In the genomic region with DNA sequence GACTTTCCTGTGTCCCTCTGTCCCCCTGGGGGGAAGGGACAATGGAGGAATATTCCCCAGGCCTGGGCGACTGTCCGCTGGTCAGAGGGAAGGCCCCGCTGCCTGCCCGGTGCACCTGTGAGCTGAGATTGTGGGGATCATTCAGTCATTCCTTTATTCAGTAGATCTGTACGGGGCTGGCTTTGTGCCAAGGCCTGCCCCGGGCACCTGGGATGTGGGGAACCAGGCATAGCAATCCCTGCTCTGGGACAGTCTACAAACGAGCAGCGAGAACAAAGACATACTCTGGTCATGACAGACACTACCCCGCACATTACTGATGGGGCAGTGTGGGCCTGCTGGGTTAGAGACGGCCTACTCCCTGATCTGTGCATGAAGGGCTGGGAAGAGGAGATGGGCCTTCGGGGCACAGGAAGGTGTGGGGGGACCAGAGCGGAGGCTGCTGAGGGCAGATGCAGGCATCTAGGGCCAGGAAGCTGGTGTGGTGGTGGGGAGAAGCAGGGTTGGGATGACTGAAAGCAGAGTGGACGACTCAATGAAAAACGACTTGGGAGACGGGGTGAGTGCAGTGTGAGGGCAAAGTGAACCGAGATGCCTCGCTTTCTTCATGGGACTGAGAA, we compare ENCODE assay signal across 14 cellular contexts. TPM values are rescaled to one million over a fixed set of nuclear protein-coding genes. Genes with fewer than 3 reads are reported as not detected.
DNase-seq lines count a peak whose midpoint lies in the region; ATAC-seq and TF ChIP-seq lines count a peak whose summit lies in the region.
"Had no signal": no experiment of that assay in that cellular context is flagged by ENCODE, and none has a peak within 500 bp of the region (broad histone marks: within the 10 kb centered on the region; RNA-seq: fewer than 3 reads in every experiment).

No MANE protein-coding gene starts in this region.

- no CpG with 5 or more reads among the region's 17 CpGs for WGBS in mesendoderm (ENCODE audit: extremely low coverage, insufficient coverage, low lambda C conversion rate)

- H3K36me3 ChIP-seq in BE2C = no peaks in the 10 kb centered on the region
- no peaks in the 10 kb centered on the region for H3K36me3 ChIP-seq in CD4-positive, alpha-beta memory T cell (ENCODE audit: insufficient read depth, low read length)
- H3K36me3 ChIP-seq in mesendoderm (ENCODE audit: control insufficient read depth, insufficient read depth, low read length) = no peaks in the 10 kb centered on the region

- H3K9ac ChIP-seq in mesendoderm (ENCODE audit: low read length) = no peak overlapping the region

- H2BK5ac ChIP-seq in mesendoderm (ENCODE audit: low read length) = no peak overlapping the region

- CTCF ChIA-PET in CD4-positive, alpha-beta memory T cell (lab: Charles Lee; ENCODE audit: partially characterized antibody) = interaction anchor here (1.0 to 5.6 kb wide), 22 partner anchors 9 to 495 kb away, joined by 3 to 89 read pairs (median 7); no protein-coding TSS in a partner anchor
- CTCF ChIA-PET in T-cell (lab: Charles Lee) = interaction anchor here (0.6 to 1.6 kb wide), 9 partner anchors 13 to 699 kb away, joined by 3 to 8 read pairs (median 4); no protein-coding TSS in a partner anchor

- H3K4me3 ChIP-seq in BE2C (ENCODE audit: low read depth, low read length) (no peak overlapping the region), mesendoderm (ENCODE audit: low read length) (no peak overlapping the region)
- H3K4me3 ChIP-seq in CD4-positive, alpha-beta memory T cell (ENCODE audit: low read length in 2 of 2) = no peak overlapping the region

- no peak overlapping the region for H3K4ac ChIP-seq in mesendoderm (ENCODE audit: low read depth, low read length)

- peaks cover 3 to 17% (median 8%) of the 10 kb centered on the region in 4 donors for H3K4me1 Mint-ChIP-seq in CD4-positive, alpha-beta memory T cell
- H3K4me1 Mint-ChIP-seq in T-cell = peaks cover 9 to 13% (median 12%) of the 10 kb centered on the region in 3 donors

- H3K4me1 ChIP-seq in BE2C (peaks cover 12% of the 10 kb centered on the region), mesendoderm (ENCODE audit: control insufficient read depth, low read depth, low read length) (peaks cover 3% of the 10 kb centered on the region)
- peaks cover 14% of the 10 kb centered on the region for H3K4me1 ChIP-seq in CD4-positive, alpha-beta memory T cell (ENCODE audit: insufficient read depth, low read length)

- no peak overlapping the region for H3K18ac ChIP-seq in mesendoderm (ENCODE audit: low read length)

- H2BK120ac ChIP-seq in mesendoderm (ENCODE audit: low read depth, low read length) = no peak overlapping the region

- DNase-seq in BE2C (peak; percentile 46), T-cell (no peak), mesendoderm (peak; percentile 17), NOMO-1 treated with dmso at 0.1 percent for 144 hours (lab: John Stamatoyannopoulos, UW; ENCODE audit: unreplicated experiment) (no peak), NOMO-1 treated with DMSO at 0.1 percent for 48 hours (lab: John Stamatoyannopoulos, UW; ENCODE audit: unreplicated experiment) (no peak)
- no peak for DNase-seq in CD4-positive, alpha-beta memory T cell
- DNase-seq: NCI-H187 treated with DMSO at 0.1 percent for 48 hours had no signal

- intact Hi-C loops in CD4-positive, alpha-beta memory T cell (cut with micrococcal nuclease) = no loop called here

- POLR2A ChIA-PET in CD4-positive, alpha-beta memory T cell (lab: Charles Lee; ENCODE audit: partially characterized antibody) = interaction anchor here (1.1 kb wide), 1 partner anchor 79 kb away, joined by 5 read pairs; no protein-coding TSS in a partner anchor
- POLR2A ChIA-PET in T-cell (lab: Charles Lee) = no interaction called here

- H3K4me3 Mint-ChIP-seq in CD4-positive, alpha-beta memory T cell = peak overlapping the region in 5 of 8 donors; percentile 24 to 88 (median 46)
- peak overlapping the region in 2 of 3 donors; percentile 6 to 69 for H3K4me3 Mint-ChIP-seq in T-cell
- H3K4me3 Mint-ChIP-seq: activated CD8-positive, alpha-beta memory T cell treated with anti-CD3 and anti-CD28 coated beads, Interleukin-2, amount 10 ng/mL, durations not matched to agents 7 days and 5 days; activated naive CD8-positive, alpha-beta T cell treated with anti-CD3 and anti-CD28 coated beads, Interleukin-2, amount 10 ng/mL, durations not matched to agents 7 days and 5 days had no signal

- no peak overlapping the region for H2BK15ac ChIP-seq in mesendoderm (replicated peaks; ENCODE audit: low read depth)

- H3K36me3 Mint-ChIP-seq in CD4-positive, alpha-beta memory T cell = peaks cover 0 to 1% of the 10 kb centered on the region in 2 donors
- H3K36me3 Mint-ChIP-seq in T-cell = no peaks in the 10 kb centered on the region
- H3K36me3 Mint-ChIP-seq: activated CD8-positive, alpha-beta memory T cell treated with anti-CD3 and anti-CD28 coated beads, Interleukin-2, amount 10 ng/mL, durations not matched to agents 7 days and 5 days; activated naive CD8-positive, alpha-beta T cell treated with anti-CD3 and anti-CD28 coated beads, Interleukin-2, amount 10 ng/mL, durations not matched to agents 7 days and 5 days had no signal

- no peak overlapping the region for H4K5ac ChIP-seq in mesendoderm (ENCODE audit: low read length)

- H3K56ac ChIP-seq in mesendoderm (ENCODE audit: low read length) = no peak overlapping the region

- no peaks in the 10 kb centered on the region for H3K9me3 ChIP-seq in BE2C
- no peaks in the 10 kb centered on the region for H3K9me3 ChIP-seq in CD4-positive, alpha-beta memory T cell (ENCODE audit: control insufficient read depth in 1 of 2, low read length in 2 of 2)

- no peak overlapping the region for H2AK5ac ChIP-seq in mesendoderm (ENCODE audit: low read length)

- no peaks in the 10 kb centered on the region for H3K9me3 Mint-ChIP-seq in CD4-positive, alpha-beta memory T cell
- H3K9me3 Mint-ChIP-seq in T-cell = no peaks in the 10 kb centered on the region
- H3K9me3 Mint-ChIP-seq: activated naive CD8-positive, alpha-beta T cell treated with anti-CD3 and anti-CD28 coated beads, Interleukin-2, amount 10 ng/mL, durations not matched to agents 7 days and 5 days had no signal

- no peak overlapping the region for H3K27ac ChIP-seq in CD4-positive, alpha-beta memory T cell (ENCODE audit: low read depth, low read length)
- no peak overlapping the region for H3K27ac ChIP-seq in mesendoderm (ENCODE audit: low read depth, low read length)
- H3K27ac ChIP-seq: SK-N-MC had no signal

- no peaks in the 10 kb centered on the region for H3K79me2 ChIP-seq in mesendoderm (ENCODE audit: control insufficient read depth, insufficient read depth, low read length)

- H3K4me2 ChIP-seq in mesendoderm (ENCODE audit: low read length) = no peak overlapping the region

- H3K27me3 ChIP-seq in BE2C (no peaks in the 10 kb centered on the region), mesendoderm (ENCODE audit: insufficient read depth, low read length, poor library complexity) (no peaks in the 10 kb centered on the region)
- H3K27me3 ChIP-seq in CD4-positive, alpha-beta memory T cell (ENCODE audit: insufficient read depth, low read length) = no peaks in the 10 kb centered on the region

- no peak for TF ChIP-seq CTCF in BE2C (IDR thresholded peaks at IDR 0.05; ENCODE audit: low read depth, low read length)

- no peaks in the 10 kb centered on the region for H3K27me3 Mint-ChIP-seq in CD4-positive, alpha-beta memory T cell
- H3K27me3 Mint-ChIP-seq in T-cell = peaks cover 0 to 3% of the 10 kb centered on the region in 2 donors

- H3K23ac ChIP-seq in mesendoderm (ENCODE audit: low read length) = no peak overlapping the region

- peak overlapping the region in 1 of 7 donors; percentile 36 for H3K27ac Mint-ChIP-seq in CD4-positive, alpha-beta memory T cell
- H3K27ac Mint-ChIP-seq in T-cell = no peak overlapping the region
- H3K27ac Mint-ChIP-seq: activated CD8-positive, alpha-beta memory T cell treated with anti-CD3 and anti-CD28 coated beads, Interleukin-2, amount 10 ng/mL, durations not matched to agents 7 days and 5 days; activated naive CD8-positive, alpha-beta T cell treated with anti-CD3 and anti-CD28 coated beads, Interleukin-2, amount 10 ng/mL, durations not matched to agents 7 days and 5 days had no signal

- ATAC-seq in T-cell (replicated peaks in 1 of 4) (no peak), GM21515 (IDR thresholded peaks at IDR 0.05; ENCODE audit: unreplicated experiment) (no peak)

- H3K79me1 ChIP-seq in mesendoderm (ENCODE audit: low read length) = no peaks in the 10 kb centered on the region

- no peak overlapping the region for H4K8ac ChIP-seq in mesendoderm (ENCODE audit: low read depth, low read length)

RNA-seq across cellular contexts. Expression of a gene that starts 1.8 kb away (rescaled TPM):
- 0.36 TPM for polyA plus RNA-seq in BE2C (2012; ENCODE audit: insufficient read depth, insufficient read length, low read depth)
- under 1 TPM; 0.20 to 0.47 TPM for total RNA-seq in CD4-positive, alpha-beta memory T cell
- under 1 TPM in 1 of 2 donors, not detected in 1; 0.24 TPM for polyA plus RNA-seq in CD4-positive, alpha-beta memory T cell
- total RNA-seq in T-cell = 1 to 10 TPM in 1 of 5 donors, under 1 TPM in 4; 0.15 to 1.7 (median 0.44) TPM
- 0.51 TPM for polyA plus RNA-seq in mesendoderm (2013, experiment 1 of 2)
- polyA plus RNA-seq in mesendoderm (2013, experiment 2 of 2) = 0.49 TPM

RNA-seq across cellular contexts. Expression of a gene that starts 23.6 kb away (rescaled TPM):
- polyA plus RNA-seq in BE2C (2012; ENCODE audit: insufficient read depth, insufficient read length, low read depth) = 0.94 TPM
- under 1 TPM in 1 of 2 experiments, not detected in 1; 0.79 TPM for total RNA-seq in CD4-positive, alpha-beta memory T cell
- not detected for polyA plus RNA-seq in CD4-positive, alpha-beta memory T cell
- total RNA-seq in T-cell = under 1 TPM in 1 of 5 donors, not detected in 4; 0.79 TPM
- 0.11 TPM for polyA plus RNA-seq in mesendoderm (2013, experiment 1 of 2)
- not detected for polyA plus RNA-seq in mesendoderm (2013, experiment 2 of 2)
- total RNA-seq: activated CD8-positive, alpha-beta memory T cell treated with anti-CD3 and anti-CD28 coated beads, Interleukin-2, amount 10 ng/mL, durations not matched to agents 7 days and 5 days; activated naive CD8-positive, alpha-beta T cell treated with anti-CD3 and anti-CD28 coated beads, Interleukin-2, amount 10 ng/mL, durations not matched to agents 7 days and 5 days; epithelial cell of proximal tubule; kidney epithelial cell; urinary bladder had no signal
- polyA plus RNA-seq: urinary bladder had no signal

RNA-seq across cellular contexts. Expression of a gene that starts 59.5 kb away (rescaled TPM):
- 13.2 TPM for polyA plus RNA-seq in BE2C (2012; ENCODE audit: insufficient read depth, insufficient read length, low read depth)
- total RNA-seq in CD4-positive, alpha-beta memory T cell = 1 to 10 TPM; 1.6 to 1.9 TPM
- polyA plus RNA-seq in CD4-positive, alpha-beta memory T cell = 1 to 10 TPM; 1.4 to 2.6 TPM
- 1 to 10 TPM; 3.1 to 6.4 (median 4.0) TPM for total RNA-seq in T-cell
- polyA plus RNA-seq in mesendoderm (2013, experiment 1 of 2) = 13.6 TPM
- polyA plus RNA-seq in mesendoderm (2013, experiment 2 of 2) = 13.4 TPM

Comparison
In these comparisons a context has a peak if more than half of its experiments do, and no peak if none do; other contexts are left out.
1. DNase-seq: peak in BE2C (single experiment) and mesendoderm (single experiment); none in CD4-positive, alpha-beta memory T cell (0 of 5), T-cell (0 of 34), NOMO-1 treated with dmso at 0.1 percent for 144 hours (single experiment) and NOMO-1 treated with DMSO at 0.1 percent for 48 hours (single experiment).